24 cellular contexts compared by ENCODE assay signal in the genomic region with DNA sequence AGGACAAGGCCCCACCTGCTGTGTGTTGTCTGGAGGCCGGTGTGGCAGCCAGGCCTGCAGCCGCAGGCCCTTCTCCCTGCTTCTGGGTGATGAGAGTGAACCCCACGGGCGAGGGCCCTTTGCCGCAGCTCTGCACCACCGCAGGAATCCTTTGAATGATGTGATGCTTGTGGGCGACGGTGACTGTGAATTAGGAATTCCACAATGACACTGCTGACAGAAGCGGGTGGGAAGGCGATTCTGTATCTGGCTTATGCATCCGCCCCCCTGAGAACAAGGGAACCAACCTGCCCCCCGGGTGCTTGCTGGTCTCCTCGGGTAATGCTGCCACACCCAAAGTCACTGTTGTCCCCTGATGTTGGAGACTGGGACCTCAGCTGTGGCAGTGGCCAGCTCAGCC.
"Had no signal": no experiment of that assay in that cellular context is flagged by ENCODE, and none has a peak within 500 bp of the region (broad histone marks: within the 10 kb centered on the region; RNA-seq: fewer than 3 reads in every experiment).

No MANE protein-coding gene starts in this region.

- ATAC-seq: left lobe of liver; lower lobe of right lung; naive thymus-derived CD8-positive, alpha-beta T cell; pancreas; psoas muscle; right cardiac atrium; sciatic nerve; stimulated activated naive B cell treated with anti-CD40 and anti-IgM and Interleukin-4, amounts not matched to agents 10 μg/mL and 1 μg/mL and 100 μg/mL, for 72 hours; stimulated activated naive CD8-positive, alpha-beta T cell treated with anti-CD3 and anti-CD28 coated beads, Interleukin-15, Interleukin-2, amounts not matched to agents 100 U/mL and 50 U/mL, for 24 hours had no signal

- DNase-seq: islet precursor cell; lower lobe of right lung; mammary epithelial cell; mesenchymal stem cell; naive thymus-derived CD8-positive, alpha-beta T cell; pancreas; right cardiac atrium; stimulated activated CD4-positive, alpha-beta T cell treated with anti-CD3 and anti-CD28 coated beads, Interleukin-12 subunit alpha, Interleukin-12 subunit beta, amount 100 ng/mL, for 4 hours; stimulated activated CD4-positive, alpha-beta T cell treated with anti-CD3 and anti-CD28 coated beads, Interleukin-15, amount 100 ng/mL, for 24 hours; stimulated activated CD4-positive, alpha-beta T cell treated with anti-CD3 and anti-CD28 coated beads, Interleukin-2, amount 100 ng/mL, for 24 hours; stimulated activated CD4-positive, alpha-beta T cell treated with anti-CD3 and anti-CD28 coated beads, Interleukin-4, amount 100 ng/mL, for 1 hour; stimulated activated naive B cell treated with anti-CD40 and anti-IgM and Interleukin-4, amounts not matched to agents 10 μg/mL and 1 μg/mL and 100 μg/mL, for 72 hours; stimulated activated naive CD8-positive, alpha-beta T cell treated with anti-CD3 and anti-CD28 coated beads, Interleukin-15, Interleukin-2, amounts not matched to agents 100 U/mL and 50 U/mL, for 24 hours; stomach; testis; thyroid gland; transverse colon; upper lobe of left lung had no signal

- H3K27ac ChIP-seq: hepatocyte, lower lobe of right lung, pancreas, psoas muscle, skin epidermis, stomach, testis, thyroid gland, transverse colon, upper lobe of left lung, vagina had no signal
